In the genomic region with DNA sequence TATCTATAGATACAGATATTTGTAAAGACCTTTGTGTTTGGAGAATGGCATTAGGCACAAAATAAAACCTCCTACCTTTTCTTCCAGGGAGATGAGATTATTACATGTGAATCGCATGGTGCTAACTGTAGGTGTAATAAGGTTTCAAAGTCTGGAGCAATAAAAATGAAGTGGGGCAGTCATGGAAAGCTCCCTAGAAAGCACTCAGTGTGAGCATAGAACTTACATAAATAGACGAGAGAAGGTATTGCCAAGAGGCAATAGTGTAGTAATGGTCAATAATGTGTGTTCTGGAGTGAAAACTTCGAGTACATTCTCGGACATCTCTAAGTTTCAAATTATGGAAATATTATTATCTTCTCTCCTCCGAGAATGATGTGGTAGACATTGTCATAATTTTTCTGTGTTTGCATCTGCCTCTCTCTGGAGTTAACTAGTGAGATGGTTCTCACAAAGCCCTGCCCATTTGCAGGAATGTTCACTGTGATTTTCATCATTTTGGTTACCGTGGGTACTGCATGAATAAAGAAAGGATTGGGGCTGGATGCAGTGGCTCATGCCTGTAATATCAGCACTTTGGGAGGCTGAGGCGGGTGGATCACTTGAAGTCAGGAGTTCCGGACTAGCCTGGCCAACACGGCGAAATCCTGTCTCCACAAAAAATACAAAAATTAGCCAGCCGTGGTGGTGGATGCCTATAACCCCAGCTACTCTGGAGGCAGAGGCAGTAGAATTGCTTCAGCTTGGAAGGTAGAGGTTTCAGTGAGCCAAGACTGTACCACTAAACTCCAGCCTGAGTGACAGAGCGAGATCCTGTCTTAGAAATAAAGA, we compare ENCODE assay signal across 10 cellular contexts. TPM values are rescaled to one million over a fixed set of nuclear protein-coding genes. Genes with fewer than 3 reads are reported as not detected.
A peak's percentile ranks its signal among the peaks of the same experiment; 100 is the strongest.
DNase-seq lines count a peak whose midpoint lies in the region; ATAC-seq and TF ChIP-seq lines count a peak whose summit lies in the region.
"Had no signal": no experiment of that assay in that cellular context is flagged by ENCODE, and none has a peak within 500 bp of the region (broad histone marks: within the 10 kb centered on the region; RNA-seq: fewer than 3 reads in every experiment).

No MANE protein-coding gene starts in this region.

- peak; percentile 78 for DNase-seq in EL
- DNase-seq in T-cell, result no peak
- peak; percentile 67 to 86 for DNase-seq in fibroblast of lung (ENCODE audit: low read depth in 2 of 2)
- no peak for DNase-seq in NK-92 (lab: John Stamatoyannopoulos, UW; ENCODE audit: unreplicated experiment)
- no peak for DNase-seq in Ammon's horn (ENCODE audit: low spot score)
- DNase-seq in HuH-7.5 (ENCODE audit: low spot score), result no peak
- DNase-seq: caudate nucleus, NCI-H1417 treated with DMSO at 0.1 percent for 48 hours had no signal

- H3K4me3 ChIP-seq in fibroblast of lung (replicated peaks in 1 of 4; ENCODE audit: control extremely low read depth in 1 of 4, insufficient read depth in 1 of 4, low read depth in 3 of 4, low read length in 4 of 4) (no peak overlapping the region), neutrophil (ENCODE audit: low read depth in 1 of 2, low read length in 1 of 2) (no peak overlapping the region)

- peaks cover 17% of the 10 kb centered on the region for H3K79me2 ChIP-seq in fibroblast of lung (ENCODE audit: control insufficient read depth, insufficient read depth, low read length)

- H2AFZ ChIP-seq in fibroblast of lung (ENCODE audit: low read length), result no peak overlapping the region

- H3K36me3 Mint-ChIP-seq in T-cell, result peaks cover 31% of the 10 kb centered on the region

- peaks cover 32 to 40% (median 38%) of the 10 kb centered on the region in 3 donors for H3K4me1 Mint-ChIP-seq in T-cell

- no peak overlapping the region for H3K4me3 Mint-ChIP-seq in T-cell

- peak overlapping the region; percentile 30 for H3K27ac ChIP-seq in fibroblast of lung (ENCODE audit: insufficient read depth, low read length)
- H3K27ac ChIP-seq in neutrophil, result peak overlapping the region; percentile 29

- H3K27ac Mint-ChIP-seq in T-cell, result peak overlapping the region; percentile 43 to 59

- no peak for TF ChIP-seq CTCF in fibroblast of lung (conservative IDR thresholded peaks at IDR 0.05 in 1 of 2, IDR thresholded peaks at IDR 0.05 in 1 of 2; ENCODE audit: low read depth in 1 of 2, low read length in 2 of 2)
- no peak for TF ChIP-seq CTCF in neutrophil (IDR thresholded peaks at IDR 0.05)

- peaks cover 2% of the 10 kb centered on the region for H4K20me1 ChIP-seq in fibroblast of lung (ENCODE audit: control insufficient read depth, extremely low read depth, insufficient read depth, low read length)

- CTCF ChIA-PET in T-cell (lab: Charles Lee), result no interaction called here

- H3K9me3 ChIP-seq in fibroblast of lung (ENCODE audit: control insufficient read depth, insufficient read depth, low read depth, low read length) (no peaks in the 10 kb centered on the region), neutrophil (peaks cover 17% of the 10 kb centered on the region)

- H3K27me3 Mint-ChIP-seq in T-cell, result no peaks in the 10 kb centered on the region

- H3K9ac ChIP-seq in fibroblast of lung (ENCODE audit: insufficient read depth, low read length), result no peak overlapping the region

- no peaks in the 10 kb centered on the region for H3K9me3 Mint-ChIP-seq in T-cell

- POLR2A ChIA-PET in T-cell (lab: Charles Lee), result interaction anchor here in 1 of 2 donors (0.5 to 0.9 kb wide), 2 partner anchors 9 to 403 kb away, joined by 3 to 4 read pairs; no protein-coding TSS in a partner anchor

- no peaks in the 10 kb centered on the region for H3K27me3 ChIP-seq in fibroblast of lung (ENCODE audit: control insufficient read depth, insufficient read depth, low read length)
- H3K27me3 ChIP-seq in neutrophil, result no peaks in the 10 kb centered on the region

- ATAC-seq in T-cell (replicated peaks in 1 of 4) (peak in 2 of 4 experiments; percentile 23 to 35), GM18502 (IDR thresholded peaks at IDR 0.05; ENCODE audit: poor library complexity, unreplicated experiment) (no peak)

- H3K4me1 ChIP-seq in fibroblast of lung (ENCODE audit: control insufficient read depth, extremely low read depth, insufficient read depth, low read length) (peaks cover 6% of the 10 kb centered on the region), neutrophil (ENCODE audit: control insufficient read depth in 1 of 2, insufficient read depth in 1 of 2, low read depth in 1 of 2, low read length in 1 of 2) (peaks cover 10 to 13% of the 10 kb centered on the region in 2 experiments)

- peak overlapping the region; percentile 10 for H3K4me2 ChIP-seq in fibroblast of lung (ENCODE audit: extremely low read depth, insufficient read depth, low read length)

- H3K36me3 ChIP-seq in fibroblast of lung (ENCODE audit: control insufficient read depth, insufficient read depth, low read length), result peaks cover 14% of the 10 kb centered on the region
- peaks cover 52% of the 10 kb centered on the region for H3K36me3 ChIP-seq in neutrophil

RNA-seq across cellular contexts. Expression of a gene that starts 10.6 kb away (rescaled TPM):
- total RNA-seq in T-cell, result 1,000 to 10,000 TPM in 4 of 5 donors, 100 to 1,000 TPM in 1; 704 to 1,632 (median 1,212) TPM
- 4,550 and 7,192 TPM in 2 replicates for total RNA-seq in fibroblast of lung
- polyA plus RNA-seq in fibroblast of lung, result 4,882 and 6,609 TPM in 2 replicates
- 5,279 and 8,158 TPM in 2 replicates for polyA plus RNA-seq in fibroblast of lung (2012)
- polyA minus RNA-seq in fibroblast of lung (ENCODE audit: low replicate concordance), result 3,855 and 6,261 TPM in 2 replicates

RNA-seq across cellular contexts. Expression of a gene that starts 37.2 kb away (rescaled TPM):
- 10 to 100 TPM; 14.1 to 22.6 (median 20.5) TPM for total RNA-seq in T-cell
- 4.4 and 5.8 TPM in 2 replicates for total RNA-seq in fibroblast of lung
- 6.0 and 7.0 TPM in 2 replicates for polyA plus RNA-seq in fibroblast of lung
- polyA plus RNA-seq in fibroblast of lung (2012), result 4.3 and 4.5 TPM in 2 replicates
- 0.79 and 2.6 TPM in 2 replicates for polyA minus RNA-seq in fibroblast of lung (ENCODE audit: low replicate concordance)

Comparison
In these comparisons a context has a peak if more than half of its experiments do, and no peak if none do; other contexts are left out.
1. DNase-seq: peak in EL (single experiment) and fibroblast of lung (2 of 2); none in T-cell (0 of 34), NK-92 (single experiment), Ammon's horn (single experiment) and HuH-7.5 (single experiment).